Comparison of ENCODE assay signal across 7 cellular contexts in the genomic region with DNA sequence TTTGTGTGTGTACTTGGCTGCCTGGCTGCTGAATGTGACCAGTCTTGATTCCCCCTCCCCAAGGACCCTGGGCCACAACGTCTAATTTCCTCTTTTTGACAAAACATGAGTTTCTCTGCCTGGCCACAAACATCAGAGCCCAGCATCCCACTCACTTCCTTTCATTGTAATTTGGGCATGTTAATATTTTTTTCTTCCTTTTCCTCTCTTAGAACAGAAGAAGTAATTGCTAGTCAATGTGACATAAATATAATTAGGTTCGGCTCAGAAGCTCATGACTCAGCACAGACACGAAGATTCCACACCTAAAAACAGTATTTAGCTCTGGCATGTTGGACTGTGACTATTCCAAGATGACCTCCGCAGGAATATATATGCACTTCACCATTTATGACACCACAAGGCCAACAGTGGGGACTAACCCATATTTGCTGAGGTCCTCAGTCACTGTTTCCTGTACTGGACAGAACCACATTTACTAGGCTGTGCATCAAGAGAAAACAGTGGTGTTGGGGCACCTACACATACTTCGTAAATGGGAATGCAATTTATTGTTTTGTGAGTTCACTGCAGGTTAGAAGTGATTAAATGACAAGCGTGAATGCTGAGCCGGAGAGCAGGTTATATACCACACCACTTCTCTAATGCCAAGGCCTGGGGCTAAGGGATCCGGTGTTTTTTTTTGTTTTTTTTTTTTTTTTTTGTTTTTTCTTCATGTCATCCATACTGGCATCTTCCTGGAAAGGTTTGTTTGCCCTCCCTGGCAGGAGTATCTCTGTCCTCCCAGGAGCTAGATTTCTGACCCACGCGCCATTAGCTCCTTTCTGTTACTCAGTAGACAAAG. TPM values are rescaled to one million over a fixed set of nuclear protein-coding genes. Genes with fewer than 3 reads are reported as not detected.
A peak's percentile ranks its signal among the peaks of the same experiment; 100 is the strongest.
DNase-seq lines count a peak whose midpoint lies in the region; ATAC-seq lines count a peak whose summit lies in the region.

No MANE protein-coding gene starts in this region.

- no peaks in the 10 kb centered on the region for H3K27me3 ChIP-seq in MG63

- H3K27me3 Mint-ChIP-seq in T-helper 17 cell = peaks cover 12% of the 10 kb centered on the region
- H3K27me3 Mint-ChIP-seq in stimulated activated naive CD8-positive, alpha-beta T cell treated with anti-CD3 and anti-CD28 coated beads, Interleukin-15, amount 100 ng/mL, for 72 hours = no peaks in the 10 kb centered on the region

- no peaks in the 10 kb centered on the region for H3K9me3 Mint-ChIP-seq in stimulated activated naive CD8-positive, alpha-beta T cell treated with anti-CD3 and anti-CD28 coated beads, Interleukin-15, amount 100 ng/mL, for 72 hours

- peaks cover 2% of the 10 kb centered on the region for H3K36me3 Mint-ChIP-seq in T-helper 17 cell (ENCODE audit: low read depth)

- peak overlapping the region; percentile 62 for H3K4me3 Mint-ChIP-seq in T-helper 17 cell
- H3K4me3 Mint-ChIP-seq in stimulated activated naive CD8-positive, alpha-beta T cell treated with anti-CD3 and anti-CD28 coated beads, Interleukin-15, amount 100 ng/mL, for 72 hours = peak overlapping the region; percentile 29 to 36

- peaks cover 43% of the 10 kb centered on the region for H3K4me1 Mint-ChIP-seq in T-helper 17 cell
- peaks cover 69% of the 10 kb centered on the region for H3K4me1 Mint-ChIP-seq in stimulated activated naive CD8-positive, alpha-beta T cell treated with anti-CD3 and anti-CD28 coated beads, Interleukin-15, amount 100 ng/mL, for 72 hours

- H3K9me3 ChIP-seq in T-helper 17 cell (ENCODE audit: control insufficient read depth, low read length, poor library complexity, severe bottlenecking) (no peaks in the 10 kb centered on the region), MG63 (no peaks in the 10 kb centered on the region)

- H3K27ac Mint-ChIP-seq in T-helper 17 cell = peak overlapping the region; percentile 95
- peak overlapping the region in 1 of 2 donors; percentile 63 for H3K27ac Mint-ChIP-seq in stimulated activated naive CD8-positive, alpha-beta T cell treated with anti-CD3 and anti-CD28 coated beads, Interleukin-15, amount 100 ng/mL, for 72 hours

- peak; percentile 40 for DNase-seq in HT1080 (ENCODE audit: low read depth)
- DNase-seq in T-helper 17 cell = no peak
- peak; percentile 10 for DNase-seq in glomerular visceral epithelial cell (ENCODE audit: extremely low spot score)
- no peak for DNase-seq in stimulated activated naive CD8-positive, alpha-beta T cell treated with anti-CD3 and anti-CD28 coated beads, Interleukin-15, amount 100 ng/mL, for 72 hours
- no peak for DNase-seq in DMS53 treated with DMSO at 0.1 percent for 48 hours (lab: John Stamatoyannopoulos, UW; ENCODE audit: unreplicated experiment)
- DNase-seq in middle frontal gyrus (ENCODE audit: extremely low spot score, low spot score) = no peak
- no peak for DNase-seq in MG63

- H3K4me3 ChIP-seq in MG63 = no peak overlapping the region

- H3K36me3 ChIP-seq in MG63 = no peaks in the 10 kb centered on the region

- no peak for ATAC-seq in T-helper 17 cell
- no peak for ATAC-seq in stimulated activated naive CD8-positive, alpha-beta T cell treated with anti-CD3 and anti-CD28 coated beads, Interleukin-15, amount 100 ng/mL, for 72 hours

RNA-seq across cellular contexts. Expression of gene GSG1, which starts 4.2 kb away (rescaled TPM):
- not detected in 2 replicates for total RNA-seq in HT1080 (2014; rRNA removed; shearing (Covaris generic))
- 0.06 TPM in 1 of 2 replicates, not detected in the other for polyA plus RNA-seq in HT1080 (2015; cell fraction: cytosol; rRNA removed)
- not detected in 2 replicates for polyA plus RNA-seq in HT1080 (2015; cell fraction: nucleus; rRNA removed)
- not detected for total RNA-seq in T-helper 17 cell
- 0.33 TPM in 1 of 2 replicates, not detected in the other for total RNA-seq in MG63 (2014; rRNA removed; shearing (Covaris generic); ENCODE audit: low replicate concordance)

RNA-seq across cellular contexts. Expression of gene FAM234B, which starts 55.1 kb away (rescaled TPM):
- 2.5 and 4.5 TPM in 2 replicates for total RNA-seq in HT1080 (2014; rRNA removed; shearing (Covaris generic))
- 3.5 and 4.2 TPM in 2 replicates for polyA plus RNA-seq in HT1080 (2015; cell fraction: cytosol; rRNA removed)
- 8.4 and 8.5 TPM in 2 replicates for polyA plus RNA-seq in HT1080 (2015; cell fraction: nucleus; rRNA removed)
- 1 to 10 TPM; 1.9 to 2.5 TPM for total RNA-seq in T-helper 17 cell
- 0.20 and 2.4 TPM in 2 replicates for total RNA-seq in MG63 (2014; rRNA removed; shearing (Covaris generic); ENCODE audit: low replicate concordance)

Comparison
In these comparisons a context has a peak if more than half of its experiments do, and no peak if none do; other contexts are left out.
1. DNase-seq: peak in HT1080 (single experiment) and glomerular visceral epithelial cell (single experiment); none in T-helper 17 cell (0 of 3), stimulated activated naive CD8-positive, alpha-beta T cell treated with anti-CD3 and anti-CD28 coated beads, Interleukin-15, amount 100 ng/mL, for 72 hours (0 of 2), DMS53 treated with DMSO at 0.1 percent for 48 hours (single experiment), middle frontal gyrus (single experiment) and MG63 (single experiment).